Comparison of ENCODE assay signal across 16 cellular contexts in the genomic region with DNA sequence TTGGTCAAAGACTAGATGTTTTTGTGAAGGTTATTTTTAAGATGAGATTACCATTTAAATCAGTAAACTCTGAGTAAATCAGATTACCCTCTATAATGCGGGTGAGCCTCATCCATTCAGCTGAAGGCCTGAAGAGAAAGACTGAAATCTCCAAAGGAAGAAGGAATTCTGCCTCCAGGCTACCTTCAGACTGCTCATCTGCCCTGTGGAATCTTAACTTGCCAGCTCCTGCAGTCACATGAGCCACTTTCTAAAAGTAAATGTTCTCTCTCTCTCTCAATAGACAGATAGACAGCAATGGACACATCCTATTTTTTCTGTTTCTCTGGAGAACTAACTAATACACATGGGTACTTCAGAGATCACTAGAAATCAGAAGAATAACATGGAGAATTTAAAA.
DNase-seq lines count a peak whose midpoint lies in the region; ATAC-seq, FAIRE-seq and TF ChIP-seq lines count a peak whose summit lies in the region.
"Had no signal": no experiment of that assay in that cellular context is flagged by ENCODE, and none has a peak within 500 bp of the region (broad histone marks: within the 10 kb centered on the region; RNA-seq: fewer than 3 reads in every experiment).

No MANE protein-coding gene starts in this region.

- no peaks in the 10 kb centered on the region for H3K27me3 ChIP-seq in bronchial epithelial cell (ENCODE audit: control insufficient read depth, insufficient read depth, low read length)
- no peaks in the 10 kb centered on the region for H3K27me3 ChIP-seq in keratinocyte (ENCODE audit: control insufficient read depth, extremely low read depth, insufficient read depth, low read length)
- H3K27me3 ChIP-seq in smooth muscle cell (ENCODE audit: low read depth), result no peaks in the 10 kb centered on the region

- TF ChIP-seq CTCF in bronchial epithelial cell (IDR thresholded peaks at IDR 0.05; ENCODE audit: insufficient read depth, low read length, severe bottlenecking) (no peak), keratinocyte (optimal IDR thresholded peaks at IDR 0.05 in 1 of 3, IDR thresholded peaks at IDR 0.05 in 1 of 3, conservative IDR thresholded peaks at IDR 0.05 in 1 of 3; ENCODE audit: extremely low read depth in 1 of 3, insufficient read depth in 2 of 3, low read length in 3 of 3) (no peak), smooth muscle cell (IDR thresholded peaks at IDR 0.05; ENCODE audit: borderline replicate concordance, insufficient read depth, poor library complexity, severe bottlenecking) (no peak), mesothelial cell of epicardium (IDR thresholded peaks at IDR 0.05; ENCODE audit: unreplicated experiment) (no peak)

- H3K9me3 ChIP-seq in keratinocyte (ENCODE audit: control insufficient read depth, low read depth, low read length), result no peaks in the 10 kb centered on the region
- no peaks in the 10 kb centered on the region for H3K9me3 ChIP-seq in smooth muscle cell (replicated peaks; ENCODE audit: low read depth)

- ATAC-seq in HG02763 (IDR thresholded peaks at IDR 0.05; ENCODE audit: unreplicated experiment), result no peak
- ATAC-seq: CD8-positive, alpha-beta T cell had no signal

- H3K4me1 ChIP-seq in keratinocyte (ENCODE audit: control insufficient read depth, extremely low read depth, insufficient read depth, low read length) (peaks cover 20% of the 10 kb centered on the region), smooth muscle cell (ENCODE audit: low read depth) (no peaks in the 10 kb centered on the region)

- 80% methylated on average over 1 of the region's 1 CpG for WGBS in smooth muscle cell (ENCODE audit: low lambda C conversion rate)

- H3K36me3 ChIP-seq in bronchial epithelial cell (ENCODE audit: control insufficient read depth, insufficient read depth, low read length) (no peaks in the 10 kb centered on the region), keratinocyte (ENCODE audit: control insufficient read depth in 2 of 2, extremely low read depth in 1 of 2, insufficient read depth in 2 of 2, low read length in 2 of 2) (no peaks in the 10 kb centered on the region), smooth muscle cell (ENCODE audit: low read depth) (no peaks in the 10 kb centered on the region)

- H3K36me3 Mint-ChIP-seq in mesothelial cell of epicardium, result no peaks in the 10 kb centered on the region
- H3K36me3 Mint-ChIP-seq: CD14-positive monocyte; CD8-positive, alpha-beta T cell had no signal

- no peaks in the 10 kb centered on the region for H3K27me3 Mint-ChIP-seq in mesothelial cell of epicardium (ENCODE audit: low read depth)

- no peaks in the 10 kb centered on the region for H3K79me2 ChIP-seq in keratinocyte (ENCODE audit: control insufficient read depth, insufficient read depth, low read length)
- no peaks in the 10 kb centered on the region for H3K79me2 ChIP-seq in smooth muscle cell (ENCODE audit: low read depth)

- H3K4me3 ChIP-seq in bronchial epithelial cell (ENCODE audit: low read depth, low read length), result no peak overlapping the region
- peak overlapping the region in 1 of 3 experiments; percentile 3 for H3K4me3 ChIP-seq in keratinocyte (ENCODE audit: control insufficient read depth in 2 of 3, extremely low read depth in 1 of 3, insufficient read depth in 2 of 3, low read depth in 1 of 3, low read length in 3 of 3)
- H3K4me3 ChIP-seq in smooth muscle cell, result no peak overlapping the region

- no peaks in the 10 kb centered on the region for H3F3A ChIP-seq in smooth muscle cell (ENCODE audit: low read depth)

- peaks cover 6% of the 10 kb centered on the region for H3K4me1 Mint-ChIP-seq in mesothelial cell of epicardium
- H3K4me1 Mint-ChIP-seq: CD14-positive monocyte had no signal

- H3K9me3 Mint-ChIP-seq in mesothelial cell of epicardium, result peaks cover 6% of the 10 kb centered on the region
- H3K9me3 Mint-ChIP-seq: CD8-positive, alpha-beta T cell had no signal

- dilution Hi-C loops in keratinocyte (cut with MboI; ENCODE audit: extremely low pct_ligation_motif_present, low sequenced_read_pairs), result no loop called here

- H3K9ac ChIP-seq in keratinocyte (ENCODE audit: control insufficient read depth, extremely low read depth, insufficient read depth, low read length) (no peak overlapping the region), smooth muscle cell (ENCODE audit: low read depth) (peak overlapping the region; percentile 77)

- H3K9me1 ChIP-seq in keratinocyte (ENCODE audit: control insufficient read depth, extremely low read depth, insufficient read depth, low read length), result no peaks in the 10 kb centered on the region

- FAIRE-seq in bronchial epithelial cell (lab: Jason Lieb, UNC) (no peak), keratinocyte (lab: Jason Lieb, UNC) (peak; percentile 75)
- FAIRE-seq: GM18507 had no signal

- no peak overlapping the region for H3K27ac Mint-ChIP-seq in mesothelial cell of epicardium
- H3K27ac Mint-ChIP-seq: CD14-positive monocyte; CD8-positive, alpha-beta T cell had no signal

- peak overlapping the region; percentile 27 for H3K27ac ChIP-seq in keratinocyte (ENCODE audit: control insufficient read depth, insufficient read depth, low read length)
- H3K27ac ChIP-seq in smooth muscle cell (ENCODE audit: low read depth), result peak overlapping the region; percentile 92
- H3K27ac ChIP-seq: 22Rv1 had no signal

- H3K4me3 Mint-ChIP-seq in mesothelial cell of epicardium, result no peak overlapping the region
- H3K4me3 Mint-ChIP-seq: CD14-positive monocyte; CD8-positive, alpha-beta T cell; H9 had no signal

- H3K4me2 ChIP-seq in keratinocyte (ENCODE audit: control insufficient read depth, extremely low read depth, insufficient read depth, low read depth, low read length), result peak overlapping the region; percentile 63
- peak overlapping the region; percentile 42 for H3K4me2 ChIP-seq in smooth muscle cell

- DNase-seq in NCI-H82 (lab: John Stamatoyannopoulos, UW) (peak; percentile 15), NCI-H82 treated with DMSO at 0.1 percent for 48 hours (lab: John Stamatoyannopoulos, UW; ENCODE audit: unreplicated experiment) (no peak), bronchial epithelial cell (ENCODE audit: low read depth) (peak; percentile 26), keratinocyte (ENCODE audit: low read depth, low spot score) (peak; percentile 40), smooth muscle cell (lab: John Stamatoyannopoulos, UW; ENCODE audit: unreplicated experiment) (no peak), GM19238 (ENCODE audit: insufficient read length, low spot score) (no peak), mesothelial cell of epicardium (ENCODE audit: low spot score in 2 of 2, unreplicated experiment in 2 of 2) (no peak)
- DNase-seq: CD8-positive, alpha-beta T cell; COR-L47; DND-41; GOT3; H9 had no signal

- H2AFZ ChIP-seq in keratinocyte (ENCODE audit: control insufficient read depth, low read length), result no peak overlapping the region
- no peak overlapping the region for H2AFZ ChIP-seq in smooth muscle cell (ENCODE audit: low read depth)

- H4K20me1 ChIP-seq in keratinocyte (ENCODE audit: control insufficient read depth, extremely low read depth, insufficient read depth, low read length) (no peaks in the 10 kb centered on the region), smooth muscle cell (ENCODE audit: low read depth) (no peaks in the 10 kb centered on the region)

Comparison
In these comparisons a context has a peak if more than half of its experiments do, and no peak if none do; other contexts are left out.
1. DNase-seq: peak in NCI-H82 (single experiment), bronchial epithelial cell (single experiment) and keratinocyte (single experiment); none in NCI-H82 treated with DMSO at 0.1 percent for 48 hours (single experiment), smooth muscle cell (single experiment), GM19238 (single experiment) and mesothelial cell of epicardium (0 of 2).